1 cellular context compared by ENCODE assay signal in the genomic region with DNA sequence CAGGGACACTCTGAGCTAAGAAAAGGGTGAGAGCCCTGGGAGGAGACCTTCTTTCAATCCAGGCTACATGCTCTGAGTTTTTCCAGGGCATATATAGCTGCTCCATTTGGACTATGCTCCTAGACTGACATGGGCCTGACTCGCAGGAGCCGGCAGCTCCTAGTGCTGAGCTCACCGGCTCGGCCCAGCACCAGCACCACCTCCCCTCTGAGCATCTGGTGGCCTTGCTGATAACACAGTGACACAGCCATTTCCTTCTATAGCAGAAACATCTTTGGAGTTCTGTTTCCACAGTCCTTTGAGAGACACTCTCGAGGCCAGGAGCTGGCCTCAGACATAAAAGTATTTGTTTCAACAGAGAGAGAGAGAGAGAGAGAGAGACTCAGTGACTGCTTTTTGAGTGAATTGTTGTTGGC.
A peak's percentile ranks its signal among the peaks of the same experiment; 100 is the strongest.
TF ChIP-seq lines count a peak whose summit lies in the region.

No MANE protein-coding gene starts in this region.

TF ChIP-seq in K562, 482 proteins besides CTCF, POLR2A, EP300 and RAD21 (continued from another document and continues in another):
- TF ChIP-seq, protein P1, sequence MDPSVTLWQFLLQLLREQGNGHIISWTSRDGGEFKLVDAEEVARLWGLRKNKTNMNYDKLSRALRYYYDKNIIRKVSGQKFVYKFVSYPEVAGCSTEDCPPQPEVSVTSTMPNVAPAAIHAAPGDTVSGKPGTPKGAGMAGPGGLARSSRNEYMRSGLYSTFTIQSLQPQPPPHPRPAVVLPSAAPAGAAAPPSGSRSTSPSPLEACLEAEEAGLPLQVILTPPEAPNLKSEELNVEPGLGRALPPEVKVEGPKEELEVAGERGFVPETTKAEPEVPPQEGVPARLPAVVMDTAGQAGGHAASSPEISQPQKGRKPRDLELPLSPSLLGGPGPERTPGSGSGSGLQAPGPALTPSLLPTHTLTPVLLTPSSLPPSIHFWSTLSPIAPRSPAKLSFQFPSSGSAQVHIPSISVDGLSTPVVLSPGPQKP (CRISPR knock-in tag; IDR thresholded peaks at IDR 0.05) = no peak
- TF ChIP-seq, protein P2, sequence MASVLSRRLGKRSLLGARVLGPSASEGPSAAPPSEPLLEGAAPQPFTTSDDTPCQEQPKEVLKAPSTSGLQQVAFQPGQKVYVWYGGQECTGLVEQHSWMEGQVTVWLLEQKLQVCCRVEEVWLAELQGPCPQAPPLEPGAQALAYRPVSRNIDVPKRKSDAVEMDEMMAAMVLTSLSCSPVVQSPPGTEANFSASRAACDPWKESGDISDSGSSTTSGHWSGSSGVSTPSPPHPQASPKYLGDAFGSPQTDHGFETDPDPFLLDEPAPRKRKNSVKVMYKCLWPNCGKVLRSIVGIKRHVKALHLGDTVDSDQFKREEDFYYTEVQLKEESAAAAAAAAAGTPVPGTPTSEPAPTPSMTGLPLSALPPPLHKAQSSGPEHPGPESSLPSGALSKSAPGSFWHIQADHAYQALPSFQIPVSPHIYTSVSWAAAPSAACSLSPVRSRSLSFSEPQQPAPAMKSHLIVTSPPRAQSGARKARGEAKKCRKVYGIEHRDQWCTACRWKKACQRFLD (CRISPR knock-in tag; IDR thresholded peaks at IDR 0.05) = no peak
- TF ChIP-seq MED1 (CRISPR knock-in tag; IDR thresholded peaks at IDR 0.05; ENCODE audit: borderline replicate concordance) = no peak
- TF ChIP-seq SPI1 (IDR thresholded peaks at IDR 0.05; ENCODE audit: borderline replicate concordance, low read depth, low read length) = no peak
- TF ChIP-seq NFYB (IDR thresholded peaks at IDR 0.05; ENCODE audit: extremely low read depth, insufficient read length) = no peak
- TF ChIP-seq, protein P3, sequence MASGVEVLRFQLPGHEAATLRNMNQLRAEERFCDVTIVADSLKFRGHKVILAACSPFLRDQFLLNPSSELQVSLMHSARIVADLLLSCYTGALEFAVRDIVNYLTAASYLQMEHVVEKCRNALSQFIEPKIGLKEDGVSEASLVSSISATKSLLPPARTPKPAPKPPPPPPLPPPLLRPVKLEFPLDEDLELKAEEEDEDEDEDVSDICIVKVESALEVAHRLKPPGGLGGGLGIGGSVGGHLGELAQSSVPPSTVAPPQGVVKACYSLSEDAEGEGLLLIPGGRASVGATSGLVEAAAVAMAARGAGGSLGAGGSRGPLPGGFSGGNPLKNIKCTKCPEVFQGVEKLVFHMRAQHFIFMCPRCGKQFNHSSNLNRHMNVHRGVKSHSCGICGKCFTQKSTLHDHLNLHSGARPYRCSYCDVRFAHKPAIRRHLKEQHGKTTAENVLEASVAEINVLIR (CRISPR knock-in tag; IDR thresholded peaks at IDR 0.05) = no peak
- TF ChIP-seq, protein P4, sequence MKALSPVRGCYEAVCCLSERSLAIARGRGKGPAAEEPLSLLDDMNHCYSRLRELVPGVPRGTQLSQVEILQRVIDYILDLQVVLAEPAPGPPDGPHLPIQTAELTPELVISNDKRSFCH (CRISPR knock-in tag; IDR thresholded peaks at IDR 0.05) = no peak
- TF ChIP-seq, protein P4 (tag; IDR thresholded peaks at IDR 0.05) = no peak
- TF ChIP-seq TRIM24 (IDR thresholded peaks at IDR 0.05) = 0 out of 4 replicates have a peak, but pooled peaks of 1 of the 2 experiments have one; percentile 29
- TF ChIP-seq XRCC4 (IDR thresholded peaks at IDR 0.05; ENCODE audit: extremely low read depth, insufficient read depth, insufficient read length) = no peak
- TF ChIP-seq ETS2 (tag; IDR thresholded peaks at IDR 0.05; ENCODE audit: borderline replicate concordance, poor library complexity, severe bottlenecking) = no peak
- no peak for TF ChIP-seq ZNF175 (CRISPR knock-in tag; IDR thresholded peaks at IDR 0.05; ENCODE audit: low read depth)
- no peak for TF ChIP-seq MYBL2 (IDR thresholded peaks at IDR 0.05; ENCODE audit: low read depth)
- no peak for TF ChIP-seq MYBL2 (CRISPR knock-in tag; IDR thresholded peaks at IDR 0.05; ENCODE audit: borderline replicate concordance)
- peak; percentile 34 for TF ChIP-seq NEUROD1 (IDR thresholded peaks at IDR 0.05; ENCODE audit: borderline replicate concordance, low read depth, low read length, partially characterized antibody)
- no peak for TF ChIP-seq SETDB1 (IDR thresholded peaks at IDR 0.05; ENCODE audit: low read length)
- TF ChIP-seq MTA2 (IDR thresholded peaks at IDR 0.05; ENCODE audit: low read depth) = no peak
- TF ChIP-seq, protein P5, sequence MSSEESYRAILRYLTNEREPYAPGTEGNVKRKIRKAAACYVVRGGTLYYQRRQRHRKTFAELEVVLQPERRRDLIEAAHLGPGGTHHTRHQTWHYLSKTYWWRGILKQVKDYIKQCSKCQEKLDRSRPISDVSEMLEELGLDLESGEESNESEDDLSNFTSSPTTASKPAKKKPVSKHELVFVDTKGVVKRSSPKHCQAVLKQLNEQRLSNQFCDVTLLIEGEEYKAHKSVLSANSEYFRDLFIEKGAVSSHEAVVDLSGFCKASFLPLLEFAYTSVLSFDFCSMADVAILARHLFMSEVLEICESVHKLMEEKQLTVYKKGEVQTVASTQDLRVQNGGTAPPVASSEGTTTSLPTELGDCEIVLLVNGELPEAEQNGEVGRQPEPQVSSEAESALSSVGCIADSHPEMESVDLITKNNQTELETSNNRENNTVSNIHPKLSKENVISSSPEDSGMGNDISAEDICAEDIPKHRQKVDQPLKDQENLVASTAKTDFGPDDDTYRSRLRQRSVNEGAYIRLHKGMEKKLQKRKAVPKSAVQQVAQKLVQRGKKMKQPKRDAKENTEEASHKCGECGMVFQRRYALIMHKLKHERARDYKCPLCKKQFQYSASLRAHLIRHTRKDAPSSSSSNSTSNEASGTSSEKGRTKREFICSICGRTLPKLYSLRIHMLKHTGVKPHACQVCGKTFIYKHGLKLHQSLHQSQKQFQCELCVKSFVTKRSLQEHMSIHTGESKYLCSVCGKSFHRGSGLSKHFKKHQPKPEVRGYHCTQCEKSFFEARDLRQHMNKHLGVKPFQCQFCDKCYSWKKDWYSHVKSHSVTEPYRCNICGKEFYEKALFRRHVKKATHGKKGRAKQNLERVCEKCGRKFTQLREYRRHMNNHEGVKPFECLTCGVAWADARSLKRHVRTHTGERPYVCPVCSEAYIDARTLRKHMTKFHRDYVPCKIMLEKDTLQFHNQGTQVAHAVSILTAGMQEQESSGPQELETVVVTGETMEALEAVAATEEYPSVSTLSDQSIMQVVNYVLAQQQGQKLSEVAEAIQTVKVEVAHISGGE (CRISPR knock-in tag; IDR thresholded peaks at IDR 0.05) = no peak
- peak in 1 of 2 experiments; percentile 86; a peak in 2 of 4 replicates for TF ChIP-seq RCOR1 (IDR thresholded peaks at IDR 0.05; ENCODE audit: borderline replicate concordance in 1 of 2, low read depth in 2 of 2, low read length in 2 of 2)
- TF ChIP-seq, protein P6, sequence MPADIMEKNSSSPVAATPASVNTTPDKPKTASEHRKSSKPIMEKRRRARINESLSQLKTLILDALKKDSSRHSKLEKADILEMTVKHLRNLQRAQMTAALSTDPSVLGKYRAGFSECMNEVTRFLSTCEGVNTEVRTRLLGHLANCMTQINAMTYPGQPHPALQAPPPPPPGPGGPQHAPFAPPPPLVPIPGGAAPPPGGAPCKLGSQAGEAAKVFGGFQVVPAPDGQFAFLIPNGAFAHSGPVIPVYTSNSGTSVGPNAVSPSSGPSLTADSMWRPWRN (IDR thresholded peaks at IDR 0.05; ENCODE audit: low read depth) = no peak
- TF ChIP-seq ZEB2 (IDR thresholded peaks at IDR 0.05) = no peak
- no peak for TF ChIP-seq BCL6 (CRISPR knock-in tag; IDR thresholded peaks at IDR 0.05)
- TF ChIP-seq, protein P7, sequence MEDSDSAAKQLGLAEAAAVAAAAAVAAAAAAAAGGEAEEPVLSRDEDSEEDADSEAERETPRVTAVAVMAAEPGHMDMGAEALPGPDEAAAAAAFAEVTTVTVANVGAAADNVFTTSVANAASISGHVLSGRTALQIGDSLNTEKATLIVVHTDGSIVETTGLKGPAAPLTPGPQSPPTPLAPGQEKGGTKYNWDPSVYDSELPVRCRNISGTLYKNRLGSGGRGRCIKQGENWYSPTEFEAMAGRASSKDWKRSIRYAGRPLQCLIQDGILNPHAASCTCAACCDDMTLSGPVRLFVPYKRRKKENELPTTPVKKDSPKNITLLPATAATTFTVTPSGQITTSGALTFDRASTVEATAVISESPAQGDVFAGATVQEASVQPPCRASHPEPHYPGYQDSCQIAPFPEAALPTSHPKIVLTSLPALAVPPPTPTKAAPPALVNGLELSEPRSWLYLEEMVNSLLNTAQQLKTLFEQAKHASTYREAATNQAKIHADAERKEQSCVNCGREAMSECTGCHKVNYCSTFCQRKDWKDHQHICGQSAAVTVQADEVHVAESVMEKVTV (CRISPR knock-in tag; IDR thresholded peaks at IDR 0.05) = no peak
- TF ChIP-seq, protein P8, sequence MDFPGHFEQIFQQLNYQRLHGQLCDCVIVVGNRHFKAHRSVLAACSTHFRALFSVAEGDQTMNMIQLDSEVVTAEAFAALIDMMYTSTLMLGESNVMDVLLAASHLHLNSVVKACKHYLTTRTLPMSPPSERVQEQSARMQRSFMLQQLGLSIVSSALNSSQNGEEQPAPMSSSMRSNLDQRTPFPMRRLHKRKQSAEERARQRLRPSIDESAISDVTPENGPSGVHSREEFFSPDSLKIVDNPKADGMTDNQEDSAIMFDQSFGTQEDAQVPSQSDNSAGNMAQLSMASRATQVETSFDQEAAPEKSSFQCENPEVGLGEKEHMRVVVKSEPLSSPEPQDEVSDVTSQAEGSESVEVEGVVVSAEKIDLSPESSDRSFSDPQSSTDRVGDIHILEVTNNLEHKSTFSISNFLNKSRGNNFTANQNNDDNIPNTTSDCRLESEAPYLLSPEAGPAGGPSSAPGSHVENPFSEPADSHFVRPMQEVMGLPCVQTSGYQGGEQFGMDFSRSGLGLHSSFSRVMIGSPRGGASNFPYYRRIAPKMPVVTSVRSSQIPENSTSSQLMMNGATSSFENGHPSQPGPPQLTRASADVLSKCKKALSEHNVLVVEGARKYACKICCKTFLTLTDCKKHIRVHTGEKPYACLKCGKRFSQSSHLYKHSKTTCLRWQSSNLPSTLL (IDR thresholded peaks at IDR 0.05) = no peak
- TF ChIP-seq ZSCAN32 (CRISPR knock-in tag; IDR thresholded peaks at IDR 0.05) = no peak
- TF ChIP-seq, protein P9, sequence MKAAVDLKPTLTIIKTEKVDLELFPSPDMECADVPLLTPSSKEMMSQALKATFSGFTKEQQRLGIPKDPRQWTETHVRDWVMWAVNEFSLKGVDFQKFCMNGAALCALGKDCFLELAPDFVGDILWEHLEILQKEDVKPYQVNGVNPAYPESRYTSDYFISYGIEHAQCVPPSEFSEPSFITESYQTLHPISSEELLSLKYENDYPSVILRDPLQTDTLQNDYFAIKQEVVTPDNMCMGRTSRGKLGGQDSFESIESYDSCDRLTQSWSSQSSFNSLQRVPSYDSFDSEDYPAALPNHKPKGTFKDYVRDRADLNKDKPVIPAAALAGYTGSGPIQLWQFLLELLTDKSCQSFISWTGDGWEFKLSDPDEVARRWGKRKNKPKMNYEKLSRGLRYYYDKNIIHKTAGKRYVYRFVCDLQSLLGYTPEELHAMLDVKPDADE (conservative IDR thresholded peaks at IDR 0.05; ENCODE audit: control insufficient read depth, low read depth, low read length) = no peak
- no peak for TF ChIP-seq BDP1 (IDR thresholded peaks at IDR 0.05; ENCODE audit: insufficient read depth, insufficient read length)
- TF ChIP-seq TBP (optimal IDR thresholded peaks at IDR 0.05; ENCODE audit: low read depth, low read length) = peak; percentile 13
- no peak for TF ChIP-seq ZFX (CRISPR knock-in tag; IDR thresholded peaks at IDR 0.05)
- TF ChIP-seq SIRT6 (IDR thresholded peaks at IDR 0.05; ENCODE audit: low read depth, low read length) = no peak
- TF ChIP-seq, protein P10, sequence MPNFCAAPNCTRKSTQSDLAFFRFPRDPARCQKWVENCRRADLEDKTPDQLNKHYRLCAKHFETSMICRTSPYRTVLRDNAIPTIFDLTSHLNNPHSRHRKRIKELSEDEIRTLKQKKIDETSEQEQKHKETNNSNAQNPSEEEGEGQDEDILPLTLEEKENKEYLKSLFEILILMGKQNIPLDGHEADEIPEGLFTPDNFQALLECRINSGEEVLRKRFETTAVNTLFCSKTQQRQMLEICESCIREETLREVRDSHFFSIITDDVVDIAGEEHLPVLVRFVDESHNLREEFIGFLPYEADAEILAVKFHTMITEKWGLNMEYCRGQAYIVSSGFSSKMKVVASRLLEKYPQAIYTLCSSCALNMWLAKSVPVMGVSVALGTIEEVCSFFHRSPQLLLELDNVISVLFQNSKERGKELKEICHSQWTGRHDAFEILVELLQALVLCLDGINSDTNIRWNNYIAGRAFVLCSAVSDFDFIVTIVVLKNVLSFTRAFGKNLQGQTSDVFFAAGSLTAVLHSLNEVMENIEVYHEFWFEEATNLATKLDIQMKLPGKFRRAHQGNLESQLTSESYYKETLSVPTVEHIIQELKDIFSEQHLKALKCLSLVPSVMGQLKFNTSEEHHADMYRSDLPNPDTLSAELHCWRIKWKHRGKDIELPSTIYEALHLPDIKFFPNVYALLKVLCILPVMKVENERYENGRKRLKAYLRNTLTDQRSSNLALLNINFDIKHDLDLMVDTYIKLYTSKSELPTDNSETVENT (CRISPR knock-in tag; IDR thresholded peaks at IDR 0.05) = no peak
- TF ChIP-seq ZNF408 (CRISPR knock-in tag; IDR thresholded peaks at IDR 0.05; ENCODE audit: low read depth) = no peak
- peak; percentile 70 for TF ChIP-seq CBFA2T3 (IDR thresholded peaks at IDR 0.05)
- no peak for TF ChIP-seq ELF2 (CRISPR knock-in tag; IDR thresholded peaks at IDR 0.05)
- no peak for TF ChIP-seq RBM14 (IDR thresholded peaks at IDR 0.05; ENCODE audit: borderline replicate concordance, insufficient read depth, low read depth, low read length)
- no peak for TF ChIP-seq ZNF583 (CRISPR knock-in tag; IDR thresholded peaks at IDR 0.05)
- TF ChIP-seq, protein P11, sequence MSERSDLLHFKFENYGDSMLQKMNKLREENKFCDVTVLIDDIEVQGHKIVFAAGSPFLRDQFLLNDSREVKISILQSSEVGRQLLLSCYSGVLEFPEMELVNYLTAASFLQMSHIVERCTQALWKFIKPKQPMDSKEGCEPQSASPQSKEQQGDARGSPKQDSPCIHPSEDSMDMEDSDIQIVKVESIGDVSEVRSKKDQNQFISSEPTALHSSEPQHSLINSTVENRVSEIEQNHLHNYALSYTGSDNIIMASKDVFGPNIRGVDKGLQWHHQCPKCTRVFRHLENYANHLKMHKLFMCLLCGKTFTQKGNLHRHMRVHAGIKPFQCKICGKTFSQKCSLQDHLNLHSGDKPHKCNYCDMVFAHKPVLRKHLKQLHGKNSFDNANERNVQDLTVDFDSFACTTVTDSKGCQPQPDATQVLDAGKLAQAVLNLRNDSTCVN (CRISPR knock-in tag; IDR thresholded peaks at IDR 0.05) = no peak
- no peak for TF ChIP-seq TRIM28 (IDR thresholded peaks at IDR 0.05)
- no peak for TF ChIP-seq ZNF507 (tag; conservative IDR thresholded peaks at IDR 0.05)
- peak; percentile 75 for TF ChIP-seq ZNF316 (IDR thresholded peaks at IDR 0.05)
- TF ChIP-seq RBM22 (IDR thresholded peaks at IDR 0.05; ENCODE audit: low read depth, low read length, poor library complexity, severe bottlenecking) = no peak
- no peak for TF ChIP-seq IRF2 (CRISPR knock-in tag; IDR thresholded peaks at IDR 0.05)
- TF ChIP-seq DIDO1 (tag; IDR thresholded peaks at IDR 0.05; ENCODE audit: low read depth) = no peak
- TF ChIP-seq NR2C2 (CRISPR knock-in tag; IDR thresholded peaks at IDR 0.05) = no peak
- TF ChIP-seq NR2C2 (tag; IDR thresholded peaks at IDR 0.05) = no peak
